8 cellular contexts compared by ENCODE assay signal in genomic region chr3:30319713-30320112, GRCh38.
A peak's percentile ranks its signal among the peaks of the same experiment; 100 is the strongest.
DNase-seq lines count a peak whose midpoint lies in the region; ATAC-seq lines count a peak whose summit lies in the region.

No MANE protein-coding gene starts in this region.

- H3K4me2 ChIP-seq in trophoblast cell (ENCODE audit: low read length), result no peak overlapping the region

- no peak overlapping the region for H4K91ac ChIP-seq in trophoblast cell (ENCODE audit: low read depth, low read length)

- peak; percentile 76 for DNase-seq in DMS53 (lab: John Stamatoyannopoulos, UW)
- DNase-seq in NAMALWA (ENCODE audit: low spot score), result peak; percentile 60
- DNase-seq in activated CD4-positive, alpha-beta memory T cell treated with anti-CD3 and anti-CD28 coated beads for 36 hours, result peak; percentile 44
- DNase-seq in fibroblast of gingiva (ENCODE audit: low read depth), result peak; percentile 51
- DNase-seq in trophoblast cell, result peak; percentile 66 to 91
- no peak for DNase-seq in amygdala (lab: John Stamatoyannopoulos, UW)
- DNase-seq in hypothalamus (lab: John Stamatoyannopoulos, UW), result no peak

- POLR2A ChIA-PET in activated CD4-positive, alpha-beta memory T cell treated with anti-CD3 and anti-CD28 coated beads for 36 hours (lab: Charles Lee), result interaction anchor here (0.6 to 1.0 kb wide), 2 partner anchors 32 to 142 kb away, joined by 3 read pairs; no protein-coding TSS in a partner anchor

- H3K27ac Mint-ChIP-seq in activated CD4-positive, alpha-beta memory T cell treated with anti-CD3 and anti-CD28 coated beads for 36 hours, result no peak overlapping the region

- no peak overlapping the region for H3K27ac ChIP-seq in trophoblast cell (ENCODE audit: low read depth, low read length)

- no peak overlapping the region for H2BK5ac ChIP-seq in trophoblast cell (ENCODE audit: low read depth, low read length, poor library complexity)

- H2AK5ac ChIP-seq in trophoblast cell (ENCODE audit: low read length), result no peak overlapping the region

- H2BK12ac ChIP-seq in trophoblast cell (ENCODE audit: low read length), result no peak overlapping the region

- no peaks in the 10 kb centered on the region for H3K36me3 ChIP-seq in trophoblast cell (ENCODE audit: control insufficient read depth in 1 of 2, insufficient read depth in 2 of 2, low read length in 2 of 2)

- H3K27me3 Mint-ChIP-seq in activated CD4-positive, alpha-beta memory T cell treated with anti-CD3 and anti-CD28 coated beads for 36 hours, result no peaks in the 10 kb centered on the region

- no peaks in the 10 kb centered on the region for H3K36me3 Mint-ChIP-seq in activated CD4-positive, alpha-beta memory T cell treated with anti-CD3 and anti-CD28 coated beads for 36 hours

- H3K23ac ChIP-seq in trophoblast cell (ENCODE audit: low read length), result no peak overlapping the region

- peaks cover 7% of the 10 kb centered on the region for H3K9me3 Mint-ChIP-seq in activated CD4-positive, alpha-beta memory T cell treated with anti-CD3 and anti-CD28 coated beads for 36 hours

- ATAC-seq in GM21619 (IDR thresholded peaks at IDR 0.05; ENCODE audit: unreplicated experiment), result peak; percentile 90

- H3K79me1 ChIP-seq in trophoblast cell (ENCODE audit: low read length), result no peaks in the 10 kb centered on the region

- no peaks in the 10 kb centered on the region for H3K79me2 ChIP-seq in trophoblast cell (ENCODE audit: control insufficient read depth, insufficient read depth, low read length, poor library complexity)

- H3K14ac ChIP-seq in trophoblast cell (ENCODE audit: low read length), result no peak overlapping the region

- CTCF ChIA-PET in activated CD4-positive, alpha-beta memory T cell treated with anti-CD3 and anti-CD28 coated beads for 36 hours (lab: Charles Lee), result interaction anchor here (0.7 to 2.7 kb wide), 19 partner anchors 22 to 432 kb away, joined by 3 to 27 read pairs (median 3); no protein-coding TSS in a partner anchor

- H3K27me3 ChIP-seq in trophoblast cell (ENCODE audit: insufficient read depth, low read length), result no peaks in the 10 kb centered on the region

- H2AFZ ChIP-seq in trophoblast cell (ENCODE audit: insufficient read depth, low read length, poor library complexity), result no peak overlapping the region

- intact Hi-C loops in activated CD4-positive, alpha-beta memory T cell treated with anti-CD3 and anti-CD28 coated beads for 36 hours (cut with micrococcal nuclease), result loop anchor here (5.0 kb wide), 1 partner anchor 373 kb away; no protein-coding TSS in a partner anchor

- no peak overlapping the region for H4K8ac ChIP-seq in trophoblast cell (ENCODE audit: low read depth, low read length)

- H2BK120ac ChIP-seq in trophoblast cell (ENCODE audit: insufficient read depth, low read length, poor library complexity), result no peak overlapping the region

- H3K4me3 ChIP-seq in trophoblast cell (ENCODE audit: low read depth, low read length), result no peak overlapping the region

- H3K4ac ChIP-seq in trophoblast cell (ENCODE audit: low read depth, low read length), result no peak overlapping the region

- H4K12ac ChIP-seq in trophoblast cell (ENCODE audit: low read depth, low read length), result no peak overlapping the region

- peaks cover 4% of the 10 kb centered on the region for H3K4me1 Mint-ChIP-seq in activated CD4-positive, alpha-beta memory T cell treated with anti-CD3 and anti-CD28 coated beads for 36 hours (ENCODE audit: low read depth)

- H3K9me3 ChIP-seq in trophoblast cell (ENCODE audit: insufficient read depth, low read depth, low read length), result no peaks in the 10 kb centered on the region

- no peak overlapping the region for H3K4me3 Mint-ChIP-seq in activated CD4-positive, alpha-beta memory T cell treated with anti-CD3 and anti-CD28 coated beads for 36 hours

- H3K18ac ChIP-seq in trophoblast cell (ENCODE audit: low read length), result no peak overlapping the region

- no peaks in the 10 kb centered on the region for H3K4me1 ChIP-seq in trophoblast cell (ENCODE audit: control insufficient read depth in 1 of 2, insufficient read depth in 2 of 2, low read length in 2 of 2)

- H3K9ac ChIP-seq in trophoblast cell (ENCODE audit: low read length), result no peak overlapping the region

Comparison
In these comparisons a context has a peak if more than half of its experiments do, and no peak if none do; other contexts are left out.
1. DNase-seq: peak in DMS53 (single experiment), NAMALWA (single experiment), activated CD4-positive, alpha-beta memory T cell treated with anti-CD3 and anti-CD28 coated beads for 36 hours (single experiment), fibroblast of gingiva (single experiment) and trophoblast cell (2 of 2); none in amygdala (0 of 56) and hypothalamus (0 of 51).